In the genomic region with DNA sequence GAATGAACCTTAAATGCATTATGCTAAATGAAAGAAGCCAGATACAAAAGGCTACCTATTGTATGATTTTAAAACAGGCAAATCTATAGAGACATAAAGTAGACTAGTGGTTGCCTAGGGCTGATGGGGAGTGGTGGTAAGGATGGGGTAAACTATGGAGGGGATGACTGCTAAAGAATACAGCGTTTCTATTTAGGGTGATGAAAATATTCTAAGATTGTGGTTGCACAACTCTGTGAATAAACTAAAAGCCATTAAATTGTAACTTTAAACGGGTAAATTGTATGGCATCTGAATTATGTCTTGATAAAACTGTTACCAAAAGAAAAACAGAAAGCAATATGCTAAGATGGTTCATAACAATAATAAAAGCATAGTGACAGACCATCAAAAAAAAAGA, we compare ENCODE assay signal across 28 cellular contexts.
"Had no signal": no experiment of that assay in that cellular context is flagged by ENCODE, and none has a peak within 500 bp of the region (broad histone marks: within the 10 kb centered on the region; RNA-seq: fewer than 3 reads in every experiment).

No MANE protein-coding gene starts in this region.

- H3K27ac Mint-ChIP-seq: activated CD4-positive, alpha-beta memory T cell treated with anti-CD3 and anti-CD28 coated beads, Interleukin-2, amount 10 ng/mL, durations not matched to agents 7 days and 5 days; activated CD4-positive, alpha-beta T cell treated with anti-CD3 and anti-CD28 coated beads, Interleukin-2, amount 10 ng/mL, durations not matched to agents 7 days and 5 days; activated naive CD4-positive, alpha-beta T cell treated with anti-CD3 and anti-CD28 coated beads, Interleukin-2, amount 50 U/mL, for 24 hours; activated naive CD8-positive, alpha-beta T cell treated with anti-CD3 and anti-CD28 coated beads for 36 hours; activated naive CD8-positive, alpha-beta T cell treated with anti-CD3 and anti-CD28 coated beads, Interleukin-2, amount 50 U/mL, for 24 hours; activated T-cell treated with anti-CD3 and anti-CD28 coated beads, Interleukin-2, amount 50 U/mL, for 24 hours; activated T-cell treated with anti-CD3 and anti-CD28 coated beads, Interleukin-2, amount 50 U/mL, for 72 hours; brain had no signal

- H3K36me3 ChIP-seq: ascending aorta, breast epithelium, cardiac muscle cell, colonic mucosa had no signal

- H3K27me3 Mint-ChIP-seq: activated CD4-positive, alpha-beta memory T cell treated with anti-CD3 and anti-CD28 coated beads, Interleukin-2, amount 10 ng/mL, durations not matched to agents 7 days and 5 days; activated CD4-positive, alpha-beta T cell treated with anti-CD3 and anti-CD28 coated beads, Interleukin-2, amount 10 ng/mL, durations not matched to agents 7 days and 5 days; activated naive CD4-positive, alpha-beta T cell treated with anti-CD3 and anti-CD28 coated beads, Interleukin-2, amount 50 U/mL, for 24 hours; activated naive CD8-positive, alpha-beta T cell treated with anti-CD3 and anti-CD28 coated beads for 36 hours; activated naive CD8-positive, alpha-beta T cell treated with anti-CD3 and anti-CD28 coated beads, Interleukin-2, amount 50 U/mL, for 24 hours; activated T-cell treated with anti-CD3 and anti-CD28 coated beads, Interleukin-2, amount 50 U/mL, for 24 hours; brain had no signal

- H3K4me1 Mint-ChIP-seq: activated CD4-positive, alpha-beta memory T cell treated with anti-CD3 and anti-CD28 coated beads, Interleukin-2, amount 10 ng/mL, durations not matched to agents 7 days and 5 days; activated CD4-positive, alpha-beta T cell treated with anti-CD3 and anti-CD28 coated beads, Interleukin-2, amount 10 ng/mL, durations not matched to agents 7 days and 5 days; activated naive CD8-positive, alpha-beta T cell treated with anti-CD3 and anti-CD28 coated beads, Interleukin-2, amount 50 U/mL, for 24 hours; brain had no signal

- H3K4me1 ChIP-seq: ascending aorta, breast epithelium, colonic mucosa, gastroesophageal sphincter had no signal

- H3K4me3 ChIP-seq: ascending aorta, breast epithelium, cardiac muscle cell, colonic mucosa, gastroesophageal sphincter had no signal

- H3K9me3 Mint-ChIP-seq: activated naive CD4-positive, alpha-beta T cell treated with anti-CD3 and anti-CD28 coated beads, Interleukin-2, amount 50 U/mL, for 24 hours had no signal

- H3K4me3 Mint-ChIP-seq: activated CD4-positive, alpha-beta memory T cell treated with anti-CD3 and anti-CD28 coated beads, Interleukin-2, amount 10 ng/mL, durations not matched to agents 7 days and 5 days; activated CD4-positive, alpha-beta T cell treated with anti-CD3 and anti-CD28 coated beads, Interleukin-2, amount 10 ng/mL, durations not matched to agents 7 days and 5 days; activated naive CD4-positive, alpha-beta T cell treated with anti-CD3 and anti-CD28 coated beads, Interleukin-2, amount 50 U/mL, for 24 hours; activated naive CD8-positive, alpha-beta T cell treated with anti-CD3 and anti-CD28 coated beads for 36 hours; activated naive CD8-positive, alpha-beta T cell treated with anti-CD3 and anti-CD28 coated beads, Interleukin-2, amount 50 U/mL, for 24 hours; activated T-cell treated with anti-CD3 and anti-CD28 coated beads, Interleukin-2, amount 50 U/mL, for 24 hours; activated T-cell treated with anti-CD3 and anti-CD28 coated beads, Interleukin-2, amount 50 U/mL, for 72 hours; brain had no signal

- H3K27me3 ChIP-seq: ascending aorta, breast epithelium, cardiac muscle cell, colonic mucosa, gastroesophageal sphincter had no signal

- H3K27ac ChIP-seq: ascending aorta, breast epithelium, cardiac muscle cell, colonic mucosa, gastroesophageal sphincter had no signal

- DNase-seq: activated CD4-positive, alpha-beta memory T cell treated with anti-CD3 and anti-CD28 coated beads, Interleukin-2, amount 10 ng/mL, durations not matched to agents 7 days and 5 days; activated CD4-positive, alpha-beta T cell treated with anti-CD3 and anti-CD28 coated beads for 1 hour; activated CD4-positive, alpha-beta T cell treated with anti-CD3 and anti-CD28 coated beads for 4 hours; activated CD4-positive, alpha-beta T cell treated with anti-CD3 and anti-CD28 coated beads, Interleukin-2, amount 10 ng/mL, durations not matched to agents 7 days and 5 days; activated CD4-positive, alpha-beta T cell treated with anti-CD3 and anti-CD28 coated beads, Interleukin-2, amount 50 U/mL, for 4 hours; activated CD4-positive, CD25-positive, alpha-beta regulatory T cell; activated CD8-positive, alpha-beta memory T cell treated with anti-CD3 and anti-CD28 coated beads, Interleukin-2, amount 50 U/mL, for 48 hours; activated gamma-delta T cell; activated naive CD4-positive, alpha-beta T cell; activated naive CD8-positive, alpha-beta T cell treated with anti-CD3 and anti-CD28 coated beads for 36 hours; activated naive CD8-positive, alpha-beta T cell treated with anti-CD3 and anti-CD28 coated beads, Interleukin-2, amount 50 U/mL, for 24 hours; activated T-cell treated with anti-CD3 and anti-CD28 coated beads for 4 hours; activated T-cell treated with anti-CD3 and anti-CD28 coated beads, Interleukin-2, amount 50 U/mL, for 24 hours; activated T-cell treated with anti-CD3 and anti-CD28 coated beads, Interleukin-2, amount 50 U/mL, for 72 hours; central memory CD4-positive, alpha-beta T cell; cerebellar nuclear complex; colonic mucosa; effector CD8-positive, alpha-beta T cell; foreskin melanocyte; head of caudate nucleus; T-helper 2 cell had no signal

- H3K9me3 ChIP-seq: breast epithelium, colonic mucosa, gastroesophageal sphincter had no signal

- ATAC-seq: activated naive CD8-positive, alpha-beta T cell treated with anti-CD3 and anti-CD28 coated beads, Interleukin-2, amount 50 U/mL, for 24 hours; activated T-cell treated with anti-CD3 and anti-CD28 coated beads, Interleukin-2, amount 50 U/mL, for 72 hours; esophagus mucosa; gastroesophageal sphincter had no signal
